In the genomic region with DNA sequence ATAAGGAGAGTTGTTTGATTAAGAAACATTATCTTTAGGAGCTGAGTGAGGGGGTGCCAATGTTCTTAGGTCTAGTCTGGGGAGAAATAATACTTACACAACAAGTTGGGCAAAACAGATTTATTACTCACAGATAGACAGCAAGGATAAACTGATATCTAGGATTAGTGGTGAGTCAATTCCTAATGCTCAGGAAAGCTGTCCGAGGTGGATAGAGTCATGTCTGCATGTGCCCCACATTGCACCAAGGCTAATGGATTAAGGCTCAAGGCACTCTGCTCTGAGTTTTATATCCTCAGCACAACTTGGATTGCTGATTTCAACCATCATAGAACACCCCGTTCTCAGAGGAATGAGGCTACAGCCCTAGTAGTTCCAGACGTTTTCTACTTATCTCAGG, we compare ENCODE assay signal across 23 cellular contexts.
"Had no signal": no experiment of that assay in that cellular context is flagged by ENCODE, and none has a peak within 500 bp of the region (broad histone marks: within the 10 kb centered on the region; RNA-seq: fewer than 3 reads in every experiment).

No MANE protein-coding gene starts in this region.

- H3K4me1 Mint-ChIP-seq: activated B cell treated with CpG ODN at 0.5 μM for 24 hours; activated CD4-positive, alpha-beta T cell treated with anti-CD3 and anti-CD28 coated beads for 36 hours; activated naive CD8-positive, alpha-beta T cell treated with anti-CD3 and anti-CD28 coated beads for 36 hours; naive thymus-derived CD8-positive, alpha-beta T cell had no signal

- DNase-seq: activated B cell treated with CpG ODN at 0.5 μM for 24 hours; activated CD4-positive, alpha-beta T cell treated with anti-CD3 and anti-CD28 coated beads for 36 hours; activated CD4-positive, alpha-beta T cell treated with anti-CD3 and anti-CD28 coated beads, Interleukin-2, amount 50 U/mL, for 4 hours; activated CD8-positive, alpha-beta memory T cell treated with anti-CD3 and anti-CD28 coated beads, Interleukin-2, amount 50 U/mL, for 48 hours; activated naive CD4-positive, alpha-beta T cell treated with Interleukin-2 at 50 U/mL for 16 hours; activated naive CD8-positive, alpha-beta T cell treated with anti-CD3 and anti-CD28 coated beads for 36 hours; activated T-cell treated with anti-CD3 and anti-CD28 coated beads, Interleukin-2, amount 50 U/mL, for 4 hours; amygdala; effector CD4-positive, alpha-beta T cell; foreskin melanocyte; hippocampal formation; left ventricle myocardium inferior; naive thymus-derived CD8-positive, alpha-beta T cell; retina; stimulated activated CD4-positive, alpha-beta T cell treated with anti-CD3 and anti-CD28 coated beads, Interleukin-1b, Interleukin-23, amount 100 ng/mL, for 48 hours; stomach; T1000 had no signal

- H3K4me3 ChIP-seq: cardiac muscle cell, left ventricle myocardium inferior, stomach, suprapubic skin, tibial nerve had no signal

- H3K9me3 Mint-ChIP-seq: activated naive CD8-positive, alpha-beta T cell treated with anti-CD3 and anti-CD28 coated beads for 36 hours; mesothelial cell of epicardium; T-helper 1 cell treated with Interleukin-12 subunit alpha and Interleukin-12 subunit beta and Interleukin-4 antibody, amounts not matched to agents 30 μg/mL and 1 μg/mL, for 36 hours had no signal

- ATAC-seq: activated CD4-positive, alpha-beta T cell treated with anti-CD3 and anti-CD28 coated beads for 36 hours; activated T-cell treated with anti-CD3 and anti-CD28 coated beads, Interleukin-2, amount 50 U/mL, for 4 hours; naive thymus-derived CD8-positive, alpha-beta T cell had no signal

- H3K4me3 Mint-ChIP-seq: activated B cell treated with CpG ODN at 0.5 μM for 24 hours; activated CD4-positive, alpha-beta T cell treated with anti-CD3 and anti-CD28 coated beads for 36 hours; activated naive CD8-positive, alpha-beta T cell treated with anti-CD3 and anti-CD28 coated beads for 36 hours; activated T-cell treated with anti-CD3 and anti-CD28 coated beads, Interleukin-2, amount 50 U/mL, for 4 hours; mesothelial cell of epicardium; naive thymus-derived CD8-positive, alpha-beta T cell; T-helper 1 cell treated with Interleukin-12 subunit alpha and Interleukin-12 subunit beta and Interleukin-4 antibody, amounts not matched to agents 30 μg/mL and 1 μg/mL, for 36 hours had no signal

- H3K27me3 Mint-ChIP-seq: activated B cell treated with CpG ODN at 0.5 μM for 24 hours; activated CD4-positive, alpha-beta T cell treated with anti-CD3 and anti-CD28 coated beads for 36 hours; activated naive CD8-positive, alpha-beta T cell treated with anti-CD3 and anti-CD28 coated beads for 36 hours; naive thymus-derived CD8-positive, alpha-beta T cell; progenitor cell of endocrine pancreas had no signal

- H3K27ac Mint-ChIP-seq: activated B cell treated with CpG ODN at 0.5 μM for 24 hours; activated CD4-positive, alpha-beta T cell treated with anti-CD3 and anti-CD28 coated beads for 36 hours; activated naive CD8-positive, alpha-beta T cell treated with anti-CD3 and anti-CD28 coated beads for 36 hours; mesothelial cell of epicardium; naive thymus-derived CD8-positive, alpha-beta T cell; progenitor cell of endocrine pancreas; T-helper 1 cell treated with Interleukin-12 subunit alpha and Interleukin-12 subunit beta and Interleukin-4 antibody, amounts not matched to agents 30 μg/mL and 1 μg/mL, for 36 hours had no signal

- H3K36me3 Mint-ChIP-seq: activated naive CD8-positive, alpha-beta T cell treated with anti-CD3 and anti-CD28 coated beads for 36 hours; mesothelial cell of epicardium; naive thymus-derived CD8-positive, alpha-beta T cell had no signal
